17 cellular contexts compared by ENCODE assay signal in the genomic region with DNA sequence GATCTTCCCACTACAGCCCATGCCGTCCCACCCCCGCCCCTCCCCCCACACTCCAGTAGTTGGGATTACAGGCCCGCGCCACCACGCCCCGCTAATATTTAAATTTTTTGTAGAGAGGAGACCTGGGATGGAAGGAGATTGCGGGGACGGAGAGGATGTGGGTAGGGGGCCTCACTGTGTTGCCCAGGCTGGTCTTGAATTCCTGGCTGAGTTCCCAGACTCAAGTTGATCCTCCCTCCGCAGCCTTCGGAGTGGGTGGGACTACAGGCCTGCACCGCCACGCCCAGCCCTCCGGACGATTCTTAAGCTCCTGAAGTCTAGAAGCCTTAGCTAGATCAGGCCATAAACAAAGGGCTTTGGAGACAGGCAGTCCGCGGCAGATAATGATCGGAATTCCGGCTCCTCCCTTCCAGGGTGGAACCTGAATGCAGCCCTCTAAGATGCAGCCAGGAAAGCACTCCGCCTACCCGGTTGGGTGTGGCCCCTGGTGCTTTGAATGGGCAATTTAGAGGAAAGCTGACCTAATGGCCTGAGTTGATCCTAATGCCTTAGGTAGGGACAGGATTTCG. TPM values are rescaled to one million over a fixed set of nuclear protein-coding genes. Genes with fewer than 3 reads are reported as not detected.
DNase-seq lines count a peak whose midpoint lies in the region; ATAC-seq and TF ChIP-seq lines count a peak whose summit lies in the region.
"Had no signal": no experiment of that assay in that cellular context is flagged by ENCODE, and none has a peak within 500 bp of the region (broad histone marks: within the 10 kb centered on the region; RNA-seq: fewer than 3 reads in every experiment).

Gene DPPA2, minus strand, starts transcription at position 356 of the 569 bp plus-strand sequence. CDS start 1,975 bp downstream, outside the sequence.

- TF ChIP-seq CTCF in Caco-2 (IDR thresholded peaks at IDR 0.05; ENCODE audit: insufficient read depth in 1 of 2, low read depth in 1 of 2, low read length in 1 of 2, severe bottlenecking in 1 of 2, unreplicated experiment in 1 of 2) = no peak

- H3K27me3 Mint-ChIP-seq in Caco-2 (ENCODE audit: insufficient read depth, unreplicated experiment) = no peaks in the 10 kb centered on the region
- no peaks in the 10 kb centered on the region for H3K27me3 Mint-ChIP-seq in activated CD4-positive, alpha-beta T cell treated with anti-CD3 and anti-CD28 coated beads, Interleukin-2, amount 10 ng/mL, durations not matched to agents 24 days and 14 days
- H3K27me3 Mint-ChIP-seq: IgD-negative memory B cell had no signal

- no peaks in the 10 kb centered on the region for H3K36me3 Mint-ChIP-seq in Caco-2 (ENCODE audit: insufficient read depth, unreplicated experiment)
- H3K36me3 Mint-ChIP-seq in activated CD4-positive, alpha-beta T cell treated with anti-CD3 and anti-CD28 coated beads, Interleukin-2, amount 10 ng/mL, durations not matched to agents 24 days and 14 days (ENCODE audit: low read depth) = no peaks in the 10 kb centered on the region
- H3K36me3 Mint-ChIP-seq: IgD-negative memory B cell had no signal

- intact Hi-C loops in Caco-2 (cut with micrococcal nuclease; ENCODE audit: unreplicated experiment) = no loop called here
- intact Hi-C loops in activated CD4-positive, alpha-beta T cell treated with anti-CD3 and anti-CD28 coated beads, Interleukin-2, amount 10 ng/mL, durations not matched to agents 24 days and 14 days (cut with micrococcal nuclease) = no loop called here

- H3K27me3 ChIP-seq in Caco-2 (replicated peaks; ENCODE audit: control insufficient read depth, insufficient read depth, low read length) (no peaks in the 10 kb centered on the region), HAP-1 (ENCODE audit: low read depth) (no peaks in the 10 kb centered on the region)

- no peaks in the 10 kb centered on the region for H3K9me3 Mint-ChIP-seq in Caco-2 (ENCODE audit: unreplicated experiment)
- no peaks in the 10 kb centered on the region for H3K9me3 Mint-ChIP-seq in activated CD4-positive, alpha-beta T cell treated with anti-CD3 and anti-CD28 coated beads, Interleukin-2, amount 10 ng/mL, durations not matched to agents 24 days and 14 days

- H3K4me3 ChIP-seq in Caco-2 (ENCODE audit: low read depth, low read length) (no peak within 1 kb of the TSS), HAP-1 (no peak within 1 kb of the TSS)

- in situ Hi-C loops in HAP-1 (cut with MboI; ENCODE audit: low sequenced_read_pairs) = no loop called here

- POLR2A ChIA-PET in Caco-2 (lab: Charles Lee) = no interaction called here

- H3K4me1 ChIP-seq in Caco-2 = no peaks in the 10 kb centered on the region
- H3K4me1 ChIP-seq in HAP-1 = peaks cover 25% of the 10 kb centered on the region

- peak; percentile 9 to 52 for DNase-seq in Caco-2
- DNase-seq in HAP-1 (ENCODE audit: low spot score in 2 of 2) = peak; percentile 93 to 95
- peak; percentile 62 for DNase-seq in ecto neural progenitor cell (ENCODE audit: low spot score)
- DNase-seq in iPS-NIHi7 (ENCODE audit: extremely low spot score) = peak; percentile 80
- DNase-seq in SHP77 (lab: John Stamatoyannopoulos, UW) = no peak
- no peak for DNase-seq in activated CD4-positive, alpha-beta T cell treated with anti-CD3 and anti-CD28 coated beads, Interleukin-2, amount 10 ng/mL, durations not matched to agents 24 days and 14 days
- DNase-seq: C1 segment of cervical spinal cord, DMS53, MV-4-11, NCI-H1436, NCI-H2081, NCI-H524 treated with DMSO at 0.1 percent for 48 hours, OCI-M1 had no signal

- H3K4me3 Mint-ChIP-seq in Caco-2 (ENCODE audit: unreplicated experiment) = no peak within 1 kb of the TSS
- H3K4me3 Mint-ChIP-seq in activated CD4-positive, alpha-beta T cell treated with anti-CD3 and anti-CD28 coated beads, Interleukin-2, amount 10 ng/mL, durations not matched to agents 24 days and 14 days = no peak within 1 kb of the TSS
- H3K4me3 Mint-ChIP-seq: IgD-negative memory B cell had no signal

- H3K36me3 ChIP-seq in Caco-2 (ENCODE audit: control insufficient read depth, insufficient read depth, low read length) (no peaks in the 10 kb centered on the region), HAP-1 (replicated peaks) (no peaks in the 10 kb centered on the region)

- no peak within 1 kb of the TSS for H3K27ac Mint-ChIP-seq in Caco-2 (ENCODE audit: unreplicated experiment)
- H3K27ac Mint-ChIP-seq in activated CD4-positive, alpha-beta T cell treated with anti-CD3 and anti-CD28 coated beads, Interleukin-2, amount 10 ng/mL, durations not matched to agents 24 days and 14 days = no peak within 1 kb of the TSS
- H3K27ac Mint-ChIP-seq: IgD-negative memory B cell had no signal

- no TSS peak for BruUV-seq in Caco-2 (replicated peaks; lab: Mats Ljungman, UMichigan)

- no peak for ATAC-seq in HG03565 (IDR thresholded peaks at IDR 0.05; ENCODE audit: unreplicated experiment)
- ATAC-seq in GM18498 (IDR thresholded peaks at IDR 0.05; ENCODE audit: unreplicated experiment) = no peak

- H3K4me1 Mint-ChIP-seq in Caco-2 (ENCODE audit: low read depth, unreplicated experiment) = no peaks in the 10 kb centered on the region
- no peaks in the 10 kb centered on the region for H3K4me1 Mint-ChIP-seq in activated CD4-positive, alpha-beta T cell treated with anti-CD3 and anti-CD28 coated beads, Interleukin-2, amount 10 ng/mL, durations not matched to agents 24 days and 14 days

- H3K9me3 ChIP-seq in Caco-2 = no peaks in the 10 kb centered on the region
- no peaks in the 10 kb centered on the region for H3K9me3 ChIP-seq in HAP-1

- CTCF ChIA-PET in Caco-2 (lab: Charles Lee) = no interaction called here

RNA-seq across cellular contexts. Expression of gene DPPA2, which starts in this region (rescaled TPM):
- not detected in 2 replicates for total RNA-seq in Caco-2 (2022)
- not detected in 2 replicates for total RNA-seq in activated CD4-positive, alpha-beta T cell treated with anti-CD3 and anti-CD28 coated beads, Interleukin-2, amount 10 ng/mL, durations not matched to agents 24 days and 14 days
- total RNA-seq: A172 had no signal

Comparison
In these comparisons a context has a peak if more than half of its experiments do, and no peak if none do; other contexts are left out.
1. Peak in DNase-seq in Caco-2; RNA of the gene not detected or under 1 TPM.
2. DNase-seq: peak in HAP-1 (2 of 2), ecto neural progenitor cell (single experiment) and iPS-NIHi7 (single experiment); none in SHP77 (0 of 2) and activated CD4-positive, alpha-beta T cell treated with anti-CD3 and anti-CD28 coated beads, Interleukin-2, amount 10 ng/mL, durations not matched to agents 24 days and 14 days (single experiment).